In genomic region chr11:59822989-59823566, GRCh38 we compare ENCODE assay signal across 8 cellular contexts. TPM values are rescaled to one million over a fixed set of nuclear protein-coding genes. Genes with fewer than 3 reads are reported as not detected.
A peak's percentile ranks its signal among the peaks of the same experiment; 100 is the strongest.
DNase-seq lines count a peak whose midpoint lies in the region; ATAC-seq, FAIRE-seq and TF ChIP-seq lines count a peak whose summit lies in the region.

No MANE protein-coding gene starts in this region.

- FAIRE-seq in GM12878 (lab: Jason Lieb, UNC) (peak; percentile 61), islet of Langerhans (lab: Jason Lieb, UNC) (peak; percentile 93)

- H3K4me3 ChIP-seq in GM12878 = no peak overlapping the region

- no peak overlapping the region for H3K4me2 ChIP-seq in GM12878 (ENCODE audit: control insufficient read depth, insufficient read depth)

- no TSS peak for BruUV-seq in GM12878 (replicated peaks; lab: Mats Ljungman, UMichigan)

- CTCF ChIA-PET in GM12878 (lab: Yijun Ruan, JAX) = interaction anchor here (0.8 to 3.0 kb wide), 9 partner anchors 13 to 634 kb away, joined by 3 to 37 read pairs (median 4); partner anchors contain the start of gene MRPL16

- H3K27me3 ChIP-seq in GM12878 (replicated peaks in 1 of 2; ENCODE audit: control insufficient read depth in 2 of 2, insufficient read depth in 2 of 2, low read length in 1 of 2) = no peaks in the 10 kb centered on the region

- H3K79me2 ChIP-seq in GM12878 (ENCODE audit: control insufficient read depth, insufficient read depth, low read length) = no peaks in the 10 kb centered on the region

- peak; percentile 48 to 72 (median 61); a peak in 5 of 6 replicates for TF ChIP-seq CTCF in GM12878 (IDR thresholded peaks at IDR 0.05 in 2 of 3, conservative IDR thresholded peaks at IDR 0.05 in 1 of 3; ENCODE audit: control insufficient read depth in 2 of 3, extremely low read depth in 1 of 3, insufficient read depth in 1 of 3, low read depth in 3 of 3, low read length in 3 of 3)

- no peaks in the 10 kb centered on the region for H3K36me3 ChIP-seq in GM12878 (ENCODE audit: control insufficient read depth in 2 of 2, insufficient read depth in 2 of 2, low read length in 1 of 2)

- no peak for TF ChIP-seq POLR2A in GM12878 (IDR thresholded peaks at IDR 0.05; ENCODE audit: low read depth, low read length)

- no peaks in the 10 kb centered on the region for H4K20me1 ChIP-seq in GM12878 (ENCODE audit: control insufficient read depth, insufficient read depth)

- TF ChIP-seq EP300 in GM12878 (IDR thresholded peaks at IDR 0.05; ENCODE audit: borderline replicate concordance in 1 of 2, control insufficient read depth in 1 of 2, low read depth in 2 of 2, low read length in 2 of 2) = no peak

- peak; percentile 81 for TF ChIP-seq RAD21 in GM12878 (IDR thresholded peaks at IDR 0.05; ENCODE audit: insufficient read depth, low read depth, low read length)

- H3K27ac ChIP-seq in GM12878 (ENCODE audit: control insufficient read depth, insufficient read depth) = no peak overlapping the region

- SMC1A ChIA-PET in GM12878 (lab: Charles Lee; ENCODE audit: uncharacterized antibody, unreplicated experiment) = interaction anchor here (0.6 to 2.8 kb wide), 5 partner anchors 96 to 1569 kb away, joined by 3 to 17 read pairs (median 5); partner anchors contain the start of gene TMEM216

- POLR2A ChIA-PET in GM12878 (lab: Charles Lee) = no interaction called here

- H2AFZ ChIP-seq in GM12878 (ENCODE audit: control insufficient read depth, low read depth, low read length) = no peak overlapping the region; the same call in 1 of the 2 replicates

- RAD21 ChIA-PET in GM12878 (lab: Charles Lee; ENCODE audit: unreplicated experiment) = interaction anchor here (0.6 to 1.0 kb wide), 5 partner anchors 428 to 457 kb away, joined by 3 to 9 read pairs (median 3); partner anchors contain the start of gene MS4A4A

- intact Hi-C loops in GM12878 (cut with micrococcal nuclease; ENCODE audit: unreplicated experiment) = loop anchor here (1.0 to 10.0 kb wide), 5 partner anchors 96 to 522 kb away; no protein-coding TSS in a partner anchor

- WGBS in GM12878 (ENCODE audit: insufficient coverage, insufficient replicate concordance, low lambda C conversion rate, missing lambda C conversion rate) = 2% methylated on average over 9 of the region's 9 CpGs

- in situ Hi-C loops in GM12878 (cut with MboI) = loop anchor here (5.0 kb wide), 1 partner anchor 434 kb away; no protein-coding TSS in a partner anchor

- DNase-seq in activated CD4-positive, CD25-positive, alpha-beta regulatory T cell (lab: John Stamatoyannopoulos, UW) = no peak
- DNase-seq in NOMO-1 (lab: John Stamatoyannopoulos, UW; ENCODE audit: unreplicated experiment in 2 of 2) (peak; percentile 64 to 84), GM12878 (ENCODE audit: low read depth, low spot score) (no peak), superior temporal gyrus (ENCODE audit: extremely low spot score) (peak; percentile 76)

- H3K9me3 ChIP-seq in GM12878 (replicated peaks; ENCODE audit: control insufficient read depth, insufficient read depth, low read length) = no peaks in the 10 kb centered on the region

- H3K9ac ChIP-seq in GM12878 (ENCODE audit: control insufficient read depth, insufficient read depth, low read length) = no peak overlapping the region

- peaks cover 5% of the 10 kb centered on the region; the same call in 1 of the 2 replicates for H3K4me1 ChIP-seq in GM12878 (ENCODE audit: control insufficient read depth, insufficient read depth, low read length)

- peak; percentile 21 to 58 for ATAC-seq in activated CD4-positive, CD25-positive, alpha-beta regulatory T cell treated with anti-CD3 and anti-CD28 coated beads, Interleukin-2, amount 50 U/mL, for 24 hours
- ATAC-seq in GM21381 (IDR thresholded peaks at IDR 0.05; ENCODE audit: unreplicated experiment) (peak; percentile 79), HG03565 (IDR thresholded peaks at IDR 0.05; ENCODE audit: unreplicated experiment) (peak; percentile 94), GM12878 (peak; percentile 98)

TF ChIP-seq in GM12878, 131 proteins besides CTCF, POLR2A, EP300 and RAD21 (continues in another document):
- TF ChIP-seq MEF2B (IDR thresholded peaks at IDR 0.05; ENCODE audit: partially characterized antibody, poor library complexity, severe bottlenecking) (peak; percentile 23), CEBPB (IDR thresholded peaks at IDR 0.05; ENCODE audit: borderline replicate concordance in 1 of 2, low read depth in 2 of 2, low read length in 2 of 2) (peak in 1 of 2 experiments; percentile 60; a peak in 2 of 4 replicates), BCL11A (IDR thresholded peaks at IDR 0.05; ENCODE audit: low read depth, low read length) (no peak), NR2F1 (conservative IDR thresholded peaks at IDR 0.05) (no peak), ZNF207 (IDR thresholded peaks at IDR 0.05; ENCODE audit: borderline replicate concordance) (no peak), SMARCA5 (IDR thresholded peaks at IDR 0.05) (0 out of 2 replicates have a peak, but pooled peaks have one; percentile 51)

RNA-seq across cellular contexts. Expression of gene MRPL16, which starts 12.5 kb away (rescaled TPM):
- 29.7 and 32.4 TPM in 2 replicates for total RNA-seq in GM12878 (2013; cell fraction: nucleolus; rRNA removed)
- total RNA-seq in GM12878 (2014; rRNA removed) (111 and 117 TPM in 2 replicates), GM12878 (2014; rRNA removed; fragmentation: Illumina TruSeq; extraction: Trizol) (80.9 and 88.9 TPM in 2 replicates), GM12878 (2021) (91.0 and 96.6 TPM in 2 replicates)
- 57.2 TPM for polyA plus RNA-seq in GM12878 (2011; ENCODE audit: low read depth)
- polyA plus RNA-seq in GM12878 (2011; rRNA removed) (93.3 and 100 TPM in 2 replicates), GM12878 (2014; fragmentation: Illumina TruSeq; extraction: Trizol) (111 and 115 TPM in 2 replicates), GM12878 (2014; fragmentation: Nextera tagmentation; extraction: Ambion mirVana) (10 to 100 TPM; 38.2 to 75.0 TPM), GM12878 (2014; rRNA removed) (120 and 125 TPM in 2 replicates), GM12878 (2016; fragmentation: Nextera tagmentation; extraction: Ambion mirVana) (100 to 1,000 TPM; 167 TPM)
- 101 and 105 TPM in 2 replicates for polyA plus RNA-seq in GM12878 (2011; cell fraction: cytosol; rRNA removed)
- polyA plus RNA-seq in GM12878 (2011; cell fraction: nucleus; rRNA removed) = 57.2 and 64.9 TPM in 2 replicates
- polyA plus RNA-seq in GM12878 (2012) = 53.8 and 57.3 TPM in 2 replicates
- polyA minus RNA-seq in GM12878 (2011; rRNA and poly(A)+ RNA removed) = 35.3 and 41.8 TPM in 2 replicates
- polyA minus RNA-seq in GM12878 (2011; cell fraction: cytosol; rRNA and poly(A)+ RNA removed) = 13.8 and 15.3 TPM in 2 replicates
- polyA minus RNA-seq in GM12878 (2011; cell fraction: nucleus; rRNA and poly(A)+ RNA removed) = 9.9 and 17.3 TPM in 2 replicates

RNA-seq across cellular contexts. Expression of gene CBLIF, which starts 22.2 kb away (rescaled TPM):
- not detected in 2 replicates for total RNA-seq in GM12878 (2013; cell fraction: nucleolus; rRNA removed)
- not detected in 2 replicates for total RNA-seq in GM12878 (2014; rRNA removed)
- not detected in 2 replicates for total RNA-seq in GM12878 (2014; rRNA removed; fragmentation: Illumina TruSeq; extraction: Trizol)
- not detected in 2 replicates for total RNA-seq in GM12878 (2021)
- not detected for polyA plus RNA-seq in GM12878 (2011; ENCODE audit: low read depth)
- not detected in 2 replicates for polyA plus RNA-seq in GM12878 (2011; rRNA removed)
- not detected in 2 replicates for polyA plus RNA-seq in GM12878 (2011; cell fraction: cytosol; rRNA removed)
- polyA plus RNA-seq in GM12878 (2011; cell fraction: nucleus; rRNA removed) = not detected in 2 replicates
- not detected in 2 replicates for polyA plus RNA-seq in GM12878 (2012)
- polyA plus RNA-seq in GM12878 (2014; fragmentation: Illumina TruSeq; extraction: Trizol) = not detected in 2 replicates
- not detected for polyA plus RNA-seq in GM12878 (2014; fragmentation: Nextera tagmentation; extraction: Ambion mirVana)
- polyA plus RNA-seq in GM12878 (2014; rRNA removed) = not detected in 2 replicates
- polyA plus RNA-seq in GM12878 (2016; fragmentation: Nextera tagmentation; extraction: Ambion mirVana) = not detected
- polyA minus RNA-seq in GM12878 (2011; rRNA and poly(A)+ RNA removed) = not detected in 2 replicates
- polyA minus RNA-seq in GM12878 (2011; cell fraction: cytosol; rRNA and poly(A)+ RNA removed) = not detected in 2 replicates
- polyA minus RNA-seq in GM12878 (2011; cell fraction: nucleus; rRNA and poly(A)+ RNA removed) = not detected in 2 replicates

RNA-seq across cellular contexts. Expression of gene TCN1, which starts 43.2 kb away (rescaled TPM):
- total RNA-seq in GM12878 (2013; cell fraction: nucleolus; rRNA removed) = not detected in 2 replicates
- total RNA-seq in GM12878 (2014; rRNA removed) (not detected in 2 replicates), GM12878 (2014; rRNA removed; fragmentation: Illumina TruSeq; extraction: Trizol) (not detected in 2 replicates), GM12878 (2021) (not detected in 2 replicates)
- polyA plus RNA-seq in GM12878 (2011; ENCODE audit: low read depth) = not detected
- polyA plus RNA-seq in GM12878 (2011; rRNA removed) (not detected in 2 replicates), GM12878 (2014; fragmentation: Illumina TruSeq; extraction: Trizol) (not detected in 2 replicates), GM12878 (2014; fragmentation: Nextera tagmentation; extraction: Ambion mirVana) (not detected), GM12878 (2014; rRNA removed) (not detected in 2 replicates), GM12878 (2016; fragmentation: Nextera tagmentation; extraction: Ambion mirVana) (not detected)
- not detected in 2 replicates for polyA plus RNA-seq in GM12878 (2011; cell fraction: cytosol; rRNA removed)
- not detected in 2 replicates for polyA plus RNA-seq in GM12878 (2011; cell fraction: nucleus; rRNA removed)
- polyA plus RNA-seq in GM12878 (2012) = not detected in 2 replicates
- not detected in 2 replicates for polyA minus RNA-seq in GM12878 (2011; rRNA and poly(A)+ RNA removed)
- not detected in 2 replicates for polyA minus RNA-seq in GM12878 (2011; cell fraction: cytosol; rRNA and poly(A)+ RNA removed)
- polyA minus RNA-seq in GM12878 (2011; cell fraction: nucleus; rRNA and poly(A)+ RNA removed) = not detected in 2 replicates

RNA-seq across cellular contexts. Expression of gene OOSP3, which starts 55.5 kb away (rescaled TPM):
- total RNA-seq in GM12878 (2013; cell fraction: nucleolus; rRNA removed) = not detected in 2 replicates
- total RNA-seq in GM12878 (2014; rRNA removed) (not detected in 2 replicates), GM12878 (2014; rRNA removed; fragmentation: Illumina TruSeq; extraction: Trizol) (not detected in 2 replicates), GM12878 (2021) (not detected in 2 replicates)
- not detected for polyA plus RNA-seq in GM12878 (2011; ENCODE audit: low read depth)
- polyA plus RNA-seq in GM12878 (2011; rRNA removed) (not detected in 2 replicates), GM12878 (2014; fragmentation: Illumina TruSeq; extraction: Trizol) (not detected in 2 replicates), GM12878 (2014; fragmentation: Nextera tagmentation; extraction: Ambion mirVana) (under 1 TPM in 1 of 2 experiments, not detected in 1; 0.07 TPM), GM12878 (2014; rRNA removed) (not detected in 2 replicates), GM12878 (2016; fragmentation: Nextera tagmentation; extraction: Ambion mirVana) (not detected)
- not detected in 2 replicates for polyA plus RNA-seq in GM12878 (2011; cell fraction: cytosol; rRNA removed)
- not detected in 2 replicates for polyA plus RNA-seq in GM12878 (2011; cell fraction: nucleus; rRNA removed)
- not detected in 2 replicates for polyA plus RNA-seq in GM12878 (2012)
- polyA minus RNA-seq in GM12878 (2011; rRNA and poly(A)+ RNA removed) = not detected in 2 replicates
- not detected in 2 replicates for polyA minus RNA-seq in GM12878 (2011; cell fraction: cytosol; rRNA and poly(A)+ RNA removed)
- not detected in 2 replicates for polyA minus RNA-seq in GM12878 (2011; cell fraction: nucleus; rRNA and poly(A)+ RNA removed)

Comparison
In these comparisons a context has a peak if more than half of its experiments do, and no peak if none do; other contexts are left out.
1. ATAC-seq: peak in every context shown above with its lines; median percentile 98 in GM12878; 94 in HG03565; 79 in GM21381; 40 in activated CD4-positive, CD25-positive, alpha-beta regulatory T cell treated with anti-CD3 and anti-CD28 coated beads, Interleukin-2, amount 50 U/mL, for 24 hours.
2. DNase-seq: peak in NOMO-1 (2 of 2) and superior temporal gyrus (single experiment); none in activated CD4-positive, CD25-positive, alpha-beta regulatory T cell (0 of 4) and GM12878 (single experiment).